ENCODE assay signal across 20 cellular contexts in the genomic region with DNA sequence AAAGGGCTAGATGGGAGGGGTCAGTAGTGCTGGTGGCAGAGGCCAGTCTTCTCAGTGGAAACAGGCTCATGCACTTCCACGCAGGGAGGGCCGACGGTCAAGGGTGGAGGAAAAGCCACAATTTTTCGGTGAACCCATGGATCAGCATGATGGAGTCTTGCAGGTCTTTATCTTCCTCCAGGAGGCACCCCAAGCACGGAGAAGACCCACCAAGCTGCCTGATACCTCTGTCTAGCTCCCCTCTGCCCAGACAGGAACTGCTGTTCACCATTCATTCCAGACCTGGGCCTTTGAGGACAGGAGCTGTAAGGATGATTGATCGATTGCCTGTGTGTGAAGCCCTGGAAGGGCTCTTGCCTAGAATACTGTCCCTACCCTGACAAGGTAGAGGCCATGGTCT. TPM values are rescaled to one million over a fixed set of nuclear protein-coding genes. Genes with fewer than 3 reads are reported as not detected.
DNase-seq lines count a peak whose midpoint lies in the region; ATAC-seq and TF ChIP-seq lines count a peak whose summit lies in the region.
"Had no signal": no experiment of that assay in that cellular context is flagged by ENCODE, and none has a peak within 500 bp of the region (broad histone marks: within the 10 kb centered on the region; RNA-seq: fewer than 3 reads in every experiment).

No MANE protein-coding gene starts in this region.

- H3K4me1 Mint-ChIP-seq in dendritic cell treated with granulocyte-macrophage colony-stimulating factor and Interleukin-4, amounts not matched to agents 40 ng/mL and 50 ng/mL, for 4 days (ENCODE audit: low read depth) = peaks cover 33% of the 10 kb centered on the region

- peak overlapping the region; percentile 92 for H3K27ac ChIP-seq in left ventricle myocardium inferior (replicated peaks)
- H3K27ac ChIP-seq in upper lobe of left lung = peak overlapping the region; percentile 67 to 85 (median 82)
- no peak overlapping the region for H3K27ac ChIP-seq in caudate nucleus (ENCODE audit: low read depth, low read length)
- H3K27ac ChIP-seq: cardiac muscle cell, RWPE1 had no signal

- peaks cover 32% of the 10 kb centered on the region for H3K27me3 Mint-ChIP-seq in dendritic cell treated with granulocyte-macrophage colony-stimulating factor and Interleukin-4, amounts not matched to agents 40 ng/mL and 50 ng/mL, for 4 days

- no peak for TF ChIP-seq CTCF in left ventricle myocardium inferior (IDR thresholded peaks at IDR 0.05; ENCODE audit: borderline replicate concordance)
- TF ChIP-seq CTCF in upper lobe of left lung (IDR thresholded peaks at IDR 0.05) = no peak

- H3K9me3 ChIP-seq in left ventricle myocardium inferior (replicated peaks) (no peaks in the 10 kb centered on the region), upper lobe of left lung (no peaks in the 10 kb centered on the region)
- H3K9me3 ChIP-seq: stomach had no signal

- no peak for TF ChIP-seq POLR2A in upper lobe of left lung (IDR thresholded peaks at IDR 0.05)

- H3K4me1 ChIP-seq in left ventricle myocardium inferior (peaks cover 52% of the 10 kb centered on the region), upper lobe of left lung (peaks cover 27 to 44% (median 37%) of the 10 kb centered on the region in 4 donors)

- no peak for ATAC-seq in Right ventricle myocardium inferior
- ATAC-seq in upper lobe of left lung (ENCODE audit: low FRiP score in 2 of 2) = no peak
- ATAC-seq: CD8-positive, alpha-beta T cell had no signal

- WGBS in upper lobe of left lung, 2 donors = 83 to 89% methylated on average over 6 of the region's 6 CpGs

- peak overlapping the region; percentile 73 for H3K27ac Mint-ChIP-seq in dendritic cell treated with granulocyte-macrophage colony-stimulating factor and Interleukin-4, amounts not matched to agents 40 ng/mL and 50 ng/mL, for 4 days
- H3K27ac Mint-ChIP-seq: activated T-helper 1 cell treated with anti-CD3 and anti-CD28 coated beads, Interleukin-12 subunit alpha, Interleukin-12 subunit beta, Interleukin-2, Interleukin-4 antibody, amounts not matched to agents 30 ng/mL and 10 ng/mL and 1 ng/mL, durations not matched to agents 14 hours and 24 hours and 36 hours; CD8-positive, alpha-beta T cell had no signal

- H3K36me3 ChIP-seq in left ventricle myocardium inferior (no peaks in the 10 kb centered on the region), upper lobe of left lung (no peaks in the 10 kb centered on the region)
- H3K36me3 ChIP-seq: cardiac muscle cell, stomach had no signal

- no peak for TF ChIP-seq EP300 in upper lobe of left lung (IDR thresholded peaks at IDR 0.05)

- in situ Hi-C loops in KBM-7 (cut with MboI; ENCODE audit: low pct_unique_long_range_greater_than_20kb, low sequenced_read_pairs) = no loop called here

- no peaks in the 10 kb centered on the region for H3K27me3 ChIP-seq in left ventricle myocardium inferior (ENCODE audit: low read depth)
- no peaks in the 10 kb centered on the region for H3K27me3 ChIP-seq in upper lobe of left lung
- H3K27me3 ChIP-seq: cardiac muscle cell had no signal

- intact Hi-C loops in left ventricle myocardium inferior (cut with micrococcal nuclease) (no loop called here), Right ventricle myocardium inferior (cut with DNase I) (loop anchor here (10.0 kb wide), 1 partner anchor 120 kb away; no protein-coding TSS in a partner anchor)
- intact Hi-C loops in dendritic cell treated with granulocyte-macrophage colony-stimulating factor and Interleukin-4, amounts not matched to agents 40 ng/mL and 50 ng/mL, for 4 days (cut with micrococcal nuclease) = no loop called here

- DNase-seq in left ventricle myocardium inferior (no peak), Right ventricle myocardium inferior (ENCODE audit: missing footprints) (no peak), KBM-7 (peak; percentile 26), upper lobe of left lung (no peak), caudate nucleus (lab: John Stamatoyannopoulos, UW) (no peak), pons (ENCODE audit: low spot score) (no peak)
- DNase-seq in activated CD8-positive, alpha-beta memory T cell treated with anti-CD3 and anti-CD28 coated beads, Interleukin-2, amount 50 U/mL, for 48 hours = no peak
- DNase-seq: activated CD4-positive, alpha-beta T cell treated with anti-CD3 and anti-CD28 coated beads, Interleukin-2, amount 50 U/mL, for 4 hours; CD8-positive, alpha-beta T cell; effector CD8-positive, alpha-beta T cell; mammary epithelial cell; NCI-H1694; NCI-H345; stomach had no signal

- no peaks in the 10 kb centered on the region for H3K9me3 Mint-ChIP-seq in dendritic cell treated with granulocyte-macrophage colony-stimulating factor and Interleukin-4, amounts not matched to agents 40 ng/mL and 50 ng/mL, for 4 days
- H3K9me3 Mint-ChIP-seq: activated T-helper 1 cell treated with anti-CD3 and anti-CD28 coated beads, Interleukin-12 subunit alpha, Interleukin-12 subunit beta, Interleukin-2, Interleukin-4 antibody, amounts not matched to agents 30 ng/mL and 10 ng/mL and 1 ng/mL, durations not matched to agents 14 hours and 24 hours and 36 hours; CD8-positive, alpha-beta T cell had no signal

- H3K36me3 Mint-ChIP-seq in dendritic cell treated with granulocyte-macrophage colony-stimulating factor and Interleukin-4, amounts not matched to agents 40 ng/mL and 50 ng/mL, for 4 days (ENCODE audit: low read depth) = no peaks in the 10 kb centered on the region
- H3K36me3 Mint-ChIP-seq: CD8-positive, alpha-beta T cell had no signal

- H3K4me3 Mint-ChIP-seq in dendritic cell treated with granulocyte-macrophage colony-stimulating factor and Interleukin-4, amounts not matched to agents 40 ng/mL and 50 ng/mL, for 4 days = no peak overlapping the region
- H3K4me3 Mint-ChIP-seq: activated T-helper 1 cell treated with anti-CD3 and anti-CD28 coated beads, Interleukin-12 subunit alpha, Interleukin-12 subunit beta, Interleukin-2, Interleukin-4 antibody, amounts not matched to agents 30 ng/mL and 10 ng/mL and 1 ng/mL, durations not matched to agents 14 hours and 24 hours and 36 hours; CD8-positive, alpha-beta T cell had no signal

- H3K4me3 ChIP-seq in left ventricle myocardium inferior (no peak overlapping the region), upper lobe of left lung (no peak overlapping the region)
- H3K4me3 ChIP-seq: cardiac muscle cell, stomach had no signal

RNA-seq across cellular contexts. Expression of gene LRRFIP1, which starts 2.8 kb away (rescaled TPM):
- total RNA-seq in left ventricle myocardium inferior (97.1 TPM), Right ventricle myocardium inferior (104 TPM), upper lobe of left lung (100 to 1,000 TPM; 185 to 291 (median 242) TPM)

RNA-seq across cellular contexts. Expression of gene RAB17, which starts 34.0 kb away (rescaled TPM):
- total RNA-seq in left ventricle myocardium inferior (4.5 TPM), Right ventricle myocardium inferior (2.4 TPM), upper lobe of left lung (100 to 1,000 TPM in 2 of 6 donors, 10 to 100 TPM in 4; 44.5 to 262 (median 90.6) TPM)
- total RNA-seq: activated T-helper 1 cell treated with anti-CD3 and anti-CD28 coated beads, Interleukin-12 subunit alpha, Interleukin-12 subunit beta, Interleukin-2, Interleukin-4 antibody, amounts not matched to agents 30 ng/mL and 10 ng/mL and 1 ng/mL, durations not matched to agents 14 hours and 24 hours and 36 hours; CD8-positive, alpha-beta T cell had no signal

RNA-seq across cellular contexts. Expression of gene PRLH, which starts 58.2 kb away (rescaled TPM):
- not detected for total RNA-seq in left ventricle myocardium inferior
- total RNA-seq in Right ventricle myocardium inferior = not detected
- total RNA-seq in upper lobe of left lung = not detected
- total RNA-seq: activated T-helper 1 cell treated with anti-CD3 and anti-CD28 coated beads, Interleukin-12 subunit alpha, Interleukin-12 subunit beta, Interleukin-2, Interleukin-4 antibody, amounts not matched to agents 30 ng/mL and 10 ng/mL and 1 ng/mL, durations not matched to agents 14 hours and 24 hours and 36 hours; cardiac muscle cell; CD8-positive, alpha-beta T cell; H1; mammary epithelial cell; renal cortical epithelial cell; stomach had no signal
